1 cellular context compared by ENCODE assay signal in the genomic region with DNA sequence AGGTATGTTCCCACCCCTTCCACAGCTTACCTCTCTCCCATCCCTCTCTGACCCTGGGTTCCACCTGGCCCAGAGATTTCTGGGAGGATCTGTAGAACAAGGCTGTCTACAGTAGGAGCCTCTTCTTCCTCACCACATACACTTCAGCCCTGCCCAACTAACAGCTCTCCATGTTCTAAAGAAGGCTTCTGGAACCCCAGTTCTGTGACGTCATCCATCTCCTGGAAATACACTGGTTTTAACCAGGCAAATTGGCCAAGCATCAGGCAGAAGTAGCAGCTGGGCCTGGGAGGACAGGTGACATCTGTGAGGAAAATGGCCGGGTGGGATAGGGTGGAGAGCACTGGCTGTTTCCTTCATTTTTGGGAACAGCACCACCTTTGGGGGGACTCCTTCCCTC.
TF ChIP-seq lines count a peak whose summit lies in the region.

A gene with protein sequence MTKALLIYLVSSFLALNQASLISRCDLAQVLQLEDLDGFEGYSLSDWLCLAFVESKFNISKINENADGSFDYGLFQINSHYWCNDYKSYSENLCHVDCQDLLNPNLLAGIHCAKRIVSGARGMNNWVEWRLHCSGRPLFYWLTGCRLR (minus strand): TSS at position 177 of the 400 bp plus-strand sequence. CDS start 4,357 bp downstream, outside the sequence.

TF ChIP-seq in GM23338, 12 proteins besides CTCF, POLR2A, EP300 and RAD21 (continued from another document):
- TF ChIP-seq, protein P1, sequence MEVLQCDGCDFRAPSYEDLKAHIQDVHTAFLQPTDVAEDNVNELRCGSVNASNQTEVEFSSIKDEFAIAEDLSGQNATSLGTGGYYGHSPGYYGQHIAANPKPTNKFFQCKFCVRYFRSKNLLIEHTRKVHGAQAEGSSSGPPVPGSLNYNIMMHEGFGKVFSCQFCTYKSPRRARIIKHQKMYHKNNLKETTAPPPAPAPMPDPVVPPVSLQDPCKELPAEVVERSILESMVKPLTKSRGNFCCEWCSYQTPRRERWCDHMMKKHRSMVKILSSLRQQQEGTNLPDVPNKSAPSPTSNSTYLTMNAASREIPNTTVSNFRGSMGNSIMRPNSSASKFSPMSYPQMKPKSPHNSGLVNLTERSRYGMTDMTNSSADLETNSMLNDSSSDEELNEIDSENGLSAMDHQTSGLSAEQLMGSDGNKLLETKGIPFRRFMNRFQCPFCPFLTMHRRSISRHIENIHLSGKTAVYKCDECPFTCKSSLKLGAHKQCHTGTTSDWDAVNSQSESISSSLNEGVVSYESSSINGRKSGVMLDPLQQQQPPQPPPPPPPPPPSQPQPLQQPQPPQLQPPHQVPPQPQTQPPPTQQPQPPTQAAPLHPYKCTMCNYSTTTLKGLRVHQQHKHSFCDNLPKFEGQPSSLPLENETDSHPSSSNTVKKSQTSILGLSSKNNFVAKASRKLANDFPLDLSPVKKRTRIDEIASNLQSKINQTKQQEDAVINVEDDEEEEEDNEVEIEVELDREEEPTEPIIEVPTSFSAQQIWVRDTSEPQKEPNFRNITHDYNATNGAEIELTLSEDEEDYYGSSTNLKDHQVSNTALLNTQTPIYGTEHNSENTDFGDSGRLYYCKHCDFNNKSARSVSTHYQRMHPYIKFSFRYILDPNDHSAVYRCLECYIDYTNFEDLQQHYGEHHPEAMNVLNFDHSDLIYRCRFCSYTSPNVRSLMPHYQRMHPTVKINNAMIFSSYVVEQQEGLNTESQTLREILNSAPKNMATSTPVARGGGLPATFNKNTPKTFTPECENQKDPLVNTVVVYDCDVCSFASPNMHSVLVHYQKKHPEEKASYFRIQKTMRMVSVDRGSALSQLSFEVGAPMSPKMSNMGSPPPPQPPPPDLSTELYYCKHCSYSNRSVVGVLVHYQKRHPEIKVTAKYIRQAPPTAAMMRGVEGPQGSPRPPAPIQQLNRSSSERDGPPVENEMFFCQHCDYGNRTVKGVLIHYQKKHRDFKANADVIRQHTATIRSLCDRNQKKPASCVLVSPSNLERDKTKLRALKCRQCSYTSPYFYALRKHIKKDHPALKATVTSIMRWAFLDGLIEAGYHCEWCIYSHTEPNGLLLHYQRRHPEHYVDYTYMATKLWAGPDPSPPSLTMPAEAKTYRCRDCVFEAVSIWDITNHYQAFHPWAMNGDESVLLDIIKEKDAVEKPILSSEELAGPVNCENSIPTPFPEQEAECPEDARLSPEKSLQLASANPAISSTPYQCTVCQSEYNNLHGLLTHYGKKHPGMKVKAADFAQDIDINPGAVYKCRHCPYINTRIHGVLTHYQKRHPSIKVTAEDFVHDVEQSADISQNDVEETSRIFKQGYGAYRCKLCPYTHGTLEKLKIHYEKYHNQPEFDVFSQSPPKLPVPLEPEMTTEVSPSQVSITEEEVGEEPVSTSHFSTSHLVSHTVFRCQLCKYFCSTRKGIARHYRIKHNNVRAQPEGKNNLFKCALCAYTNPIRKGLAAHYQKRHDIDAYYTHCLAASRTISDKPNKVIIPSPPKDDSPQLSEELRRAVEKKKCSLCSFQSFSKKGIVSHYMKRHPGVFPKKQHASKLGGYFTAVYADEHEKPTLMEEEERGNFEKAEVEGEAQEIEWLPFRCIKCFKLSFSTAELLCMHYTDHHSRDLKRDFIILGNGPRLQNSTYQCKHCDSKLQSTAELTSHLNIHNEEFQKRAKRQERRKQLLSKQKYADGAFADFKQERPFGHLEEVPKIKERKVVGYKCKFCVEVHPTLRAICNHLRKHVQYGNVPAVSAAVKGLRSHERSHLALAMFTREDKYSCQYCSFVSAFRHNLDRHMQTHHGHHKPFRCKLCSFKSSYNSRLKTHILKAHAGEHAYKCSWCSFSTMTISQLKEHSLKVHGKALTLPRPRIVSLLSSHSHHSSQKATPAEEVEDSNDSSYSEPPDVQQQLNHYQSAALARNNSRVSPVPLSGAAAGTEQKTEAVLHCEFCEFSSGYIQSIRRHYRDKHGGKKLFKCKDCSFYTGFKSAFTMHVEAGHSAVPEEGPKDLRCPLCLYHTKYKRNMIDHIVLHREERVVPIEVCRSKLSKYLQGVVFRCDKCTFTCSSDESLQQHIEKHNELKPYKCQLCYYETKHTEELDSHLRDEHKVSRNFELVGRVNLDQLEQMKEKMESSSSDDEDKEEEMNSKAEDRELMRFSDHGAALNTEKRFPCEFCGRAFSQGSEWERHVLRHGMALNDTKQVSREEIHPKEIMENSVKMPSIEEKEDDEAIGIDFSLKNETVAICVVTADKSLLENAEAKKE (CRISPR knock-in tag; IDR thresholded peaks at IDR 0.05), result no peak
- TF ChIP-seq ZNF331 (CRISPR knock-in tag; IDR thresholded peaks at IDR 0.05; ENCODE audit: low read depth) (no peak), EZH2phosphoT487 (IDR thresholded peaks at IDR 0.05; ENCODE audit: unreplicated experiment) (no peak), NANOG (IDR thresholded peaks at IDR 0.05; ENCODE audit: borderline replicate concordance) (no peak), POLR2AphosphoS5 (IDR thresholded peaks at IDR 0.05; ENCODE audit: low read depth) (no peak)
